Comparison of ENCODE assay signal across 26 cellular contexts in the genomic region with DNA sequence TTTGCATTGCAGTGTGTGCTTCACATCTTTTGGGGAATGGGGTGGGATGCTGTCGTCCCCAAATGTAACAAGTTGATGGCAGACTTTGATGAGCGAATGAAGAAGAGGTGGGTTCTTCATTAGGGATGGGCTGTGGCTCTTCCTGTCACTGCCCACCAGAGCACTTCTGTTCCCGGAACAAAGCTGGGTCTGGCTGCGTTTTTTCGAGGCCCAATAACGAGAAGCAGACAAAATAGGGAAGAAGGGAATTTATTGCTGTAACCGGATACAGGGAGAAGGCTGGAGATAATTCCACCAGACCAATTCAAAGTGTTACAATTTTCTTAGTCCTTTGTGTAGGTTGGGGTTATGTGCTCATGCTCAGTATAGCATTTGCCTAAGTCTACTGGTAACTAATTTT.
"Had no signal": no experiment of that assay in that cellular context is flagged by ENCODE, and none has a peak within 500 bp of the region (broad histone marks: within the 10 kb centered on the region; RNA-seq: fewer than 3 reads in every experiment).

No MANE protein-coding gene starts in this region.

- H3K36me3 ChIP-seq: lower lobe of right lung, neutrophil, pancreas, right lobe of liver, stomach, suprapubic skin, transverse colon, uterus had no signal

- H3K27me3 ChIP-seq: pancreas, right lobe of liver, stomach, suprapubic skin, transverse colon, uterus had no signal

- H3K4me1 ChIP-seq: lower lobe of right lung, pancreas, right lobe of liver, stomach, transverse colon, uterus had no signal

- ATAC-seq: activated CD4-positive, CD25-positive, alpha-beta regulatory T cell treated with anti-CD3 and anti-CD28 coated beads, Interleukin-2, amount 50 U/mL, for 24 hours; activated T-cell treated with anti-CD3 and anti-CD28 coated beads, Interleukin-2, amount 50 U/mL, for 72 hours; lower lobe of right lung; naive thymus-derived CD8-positive, alpha-beta T cell; right lobe of liver; T-cell had no signal

- DNase-seq: activated CD4-positive, alpha-beta memory T cell treated with anti-CD3 and anti-CD28 coated beads, Interleukin-2, amount 10 ng/mL, durations not matched to agents 7 days and 5 days; activated CD4-positive, alpha-beta T cell treated with anti-CD3 and anti-CD28 coated beads, Interleukin-2, amount 10 ng/mL, durations not matched to agents 24 days and 14 days; activated effector memory CD4-positive, alpha-beta T cell treated with anti-CD3 and anti-CD28 coated beads, Interleukin-2, amount 50 U/mL, for 16 hours; activated naive CD4-positive, alpha-beta T cell treated with anti-CD3 and anti-CD28 coated beads, Interleukin-2, amount 10 ng/mL, durations not matched to agents 7 days and 5 days; activated T-cell treated with anti-CD3 and anti-CD28 coated beads, Interleukin-2, amount 50 U/mL, for 72 hours; amygdala; effector CD4-positive, alpha-beta T cell; foreskin fibroblast; hypothalamus; lower lobe of right lung; mesendoderm; naive thymus-derived CD8-positive, alpha-beta T cell; pancreas; psoas muscle; right lobe of liver; stimulated activated CD4-positive, alpha-beta T cell treated with anti-CD3 and anti-CD28 coated beads, Interleukin-15, amount 100 ng/mL, for 24 hours; stomach; T-cell; transverse colon; uterus had no signal

- FAIRE-seq: endometrium, pancreas had no signal

- H3K4me3 ChIP-seq: lower lobe of right lung, pancreas, psoas muscle, right lobe of liver, skin epidermis, stomach, suprapubic skin, transverse colon, uterus had no signal

- H3K27ac ChIP-seq: lower lobe of right lung, neutrophil, pancreas, psoas muscle, right lobe of liver, stomach, suprapubic skin, transverse colon, uterus, VCaP had no signal

- H3K9me3 ChIP-seq: lower lobe of right lung, neutrophil, pancreas, psoas muscle, right lobe of liver, stomach, suprapubic skin, transverse colon, uterus had no signal
